Comparison of ENCODE assay signal across 1 cellular context in genomic region chr21:44508426-44508710, GRCh38.
TF ChIP-seq lines count a peak whose summit lies in the region.

No MANE protein-coding gene starts in this region.

TF ChIP-seq in IMR-90, 13 proteins besides CTCF, POLR2A, EP300 and RAD21:
- no peak for TF ChIP-seq RFX5 (IDR thresholded peaks at IDR 0.05; ENCODE audit: low read depth, low read length)
- no peak for TF ChIP-seq MXI1 (IDR thresholded peaks at IDR 0.05; ENCODE audit: borderline replicate concordance, low read depth, low read length)
- no peak for TF ChIP-seq USF2 (IDR thresholded peaks at IDR 0.05; ENCODE audit: low read depth, low read length)
- no peak for TF ChIP-seq NFE2L2 (IDR thresholded peaks at IDR 0.05; ENCODE audit: low read depth, low read length)
